In genomic region chr19:23384858-23385257, GRCh38 we compare ENCODE assay signal across 24 cellular contexts.
"Had no signal": no experiment of that assay in that cellular context is flagged by ENCODE, and none has a peak within 500 bp of the region (broad histone marks: within the 10 kb centered on the region; RNA-seq: fewer than 3 reads in every experiment).

No MANE protein-coding gene starts in this region.

- ATAC-seq: activated T-cell treated with anti-CD3 and anti-CD28 coated beads, Interleukin-2, amount 50 U/mL, for 4 hours; lower lobe of right lung; mucosa of descending colon; SK-N-SH treated with all-trans-retinoic acid at 6 μM for 48 hours; stimulated activated naive B cell treated with anti-CD40 and anti-IgM and Interleukin-4, amounts not matched to agents 10 μg/mL and 1 μg/mL and 100 μg/mL, for 72 hours had no signal

- DNase-seq: activated CD8-positive, alpha-beta memory T cell treated with anti-CD3 and anti-CD28 coated beads, Interleukin-2, amount 50 U/mL, for 4 hours; activated naive CD4-positive, alpha-beta T cell; activated naive CD8-positive, alpha-beta T cell treated with anti-CD3 and anti-CD28 coated beads, Interleukin-2, amount 10 ng/mL, durations not matched to agents 7 days and 5 days; activated T-cell treated with anti-CD3 and anti-CD28 coated beads, Interleukin-2, amount 50 U/mL, for 4 hours; amygdala; effector CD4-positive, alpha-beta T cell; foreskin melanocyte; glutamatergic neuron; hippocampal formation; lower lobe of right lung; mesendoderm; mucosa of descending colon; occipital lobe; stimulated activated CD4-positive, alpha-beta T cell treated with anti-CD3 and anti-CD28 coated beads, Interleukin-2, amount 100 ng/mL, for 48 hours; stimulated activated CD8-positive, alpha-beta memory T cell treated with anti-CD3 and anti-CD28 coated beads, Interleukin-4, amount 100 ng/mL, for 48 hours; stimulated activated naive B cell treated with anti-CD40 and anti-IgM and Interleukin-4, amounts not matched to agents 10 μg/mL and 1 μg/mL and 100 μg/mL, for 72 hours; T-helper 1 cell; testis had no signal

- H3K27me3 ChIP-seq: cardiac muscle cell, testis, upper lobe of left lung had no signal

- H3K4me1 Mint-ChIP-seq: neural crest cell had no signal

- H3K9me3 ChIP-seq: testis had no signal

- H3K4me1 ChIP-seq: testis had no signal

- H3K27ac Mint-ChIP-seq: activated naive CD8-positive, alpha-beta T cell treated with anti-CD3 and anti-CD28 coated beads, Interleukin-2, amount 10 ng/mL, durations not matched to agents 7 days and 5 days; activated T-helper 2 cell treated with anti-CD3 and anti-CD28 coated beads, Interferon-gamma antibody, Interleukin-2, Interleukin-4, amounts not matched to agents 10 μg/mL and 5 μg/mL and 100 μg/mL, durations not matched to agents 14 hours and 24 hours and 36 hours; dendritic cell treated with granulocyte-macrophage colony-stimulating factor and Interleukin-4, amounts not matched to agents 40 ng/mL and 50 ng/mL, for 4 days; stimulated activated naive B cell treated with anti-CD40 and anti-IgM and Interleukin-4, amounts not matched to agents 10 μg/mL and 1 μg/mL and 100 μg/mL, for 72 hours had no signal

- H3K4me3 Mint-ChIP-seq: activated naive CD8-positive, alpha-beta T cell treated with anti-CD3 and anti-CD28 coated beads, Interleukin-2, amount 10 ng/mL, durations not matched to agents 7 days and 5 days; activated T-cell treated with anti-CD3 and anti-CD28 coated beads, Interleukin-2, amount 50 U/mL, for 4 hours; dendritic cell treated with granulocyte-macrophage colony-stimulating factor and Interleukin-4, amounts not matched to agents 40 ng/mL and 50 ng/mL, for 4 days; neural crest cell; stimulated activated naive B cell treated with anti-CD40 and anti-IgM and Interleukin-4, amounts not matched to agents 10 μg/mL and 1 μg/mL and 100 μg/mL, for 72 hours had no signal

- H3K27me3 Mint-ChIP-seq: activated naive CD8-positive, alpha-beta T cell treated with anti-CD3 and anti-CD28 coated beads, Interleukin-2, amount 10 ng/mL, durations not matched to agents 7 days and 5 days; dendritic cell treated with granulocyte-macrophage colony-stimulating factor and Interleukin-4, amounts not matched to agents 40 ng/mL and 50 ng/mL, for 4 days; stimulated activated naive B cell treated with anti-CD40 and anti-IgM and Interleukin-4, amounts not matched to agents 10 μg/mL and 1 μg/mL and 100 μg/mL, for 72 hours had no signal

- H3K27ac ChIP-seq: cardiac muscle cell, lower lobe of right lung, testis, upper lobe of left lung had no signal

- H3K4me3 ChIP-seq: cardiac muscle cell, lower lobe of right lung, mucosa of descending colon, testis, upper lobe of left lung had no signal
